8 cellular contexts compared by ENCODE assay signal in genomic region chr22:50600541-50600940, GRCh38. TPM values are rescaled to one million over a fixed set of nuclear protein-coding genes. Genes with fewer than 3 reads are reported as not detected.
A peak's percentile ranks its signal among the peaks of the same experiment; 100 is the strongest.
DNase-seq lines count a peak whose midpoint lies in the region; ATAC-seq and TF ChIP-seq lines count a peak whose summit lies in the region.

TSS of gene MAPK8IP2 (plus strand) at chr22:50600793. CDS start at chr22:50600819, 26 bp downstream.

- WGBS in right lobe of liver (ENCODE audit: insufficient coverage, low coverage, low lambda C conversion rate, missing lambda C conversion rate): 0% methylated on average over 2 of the region's 62 CpGs

- intact Hi-C loops in ascending aorta (cut with DNase I): no loop called here
- intact Hi-C loops in right lobe of liver (cut with DNase I): loop anchor here in 1 of 2 donors (5.0 kb wide), 1 partner anchor 48 kb away; no protein-coding TSS in a partner anchor

- H3K4me3 ChIP-seq in BE2C (ENCODE audit: low read depth, low read length): peak within 1 kb of the TSS; percentile 78
- H3K4me3 ChIP-seq in ascending aorta: peak within 1 kb of the TSS; percentile 48 to 60
- H3K4me3 ChIP-seq in right lobe of liver: peak within 1 kb of the TSS in 2 of 3 donors; percentile 29 to 35

- no peaks in the 10 kb centered on the region for H3K9me3 ChIP-seq in BE2C
- H3K9me3 ChIP-seq in ascending aorta: no peaks in the 10 kb centered on the region
- H3K9me3 ChIP-seq in right lobe of liver: no peaks in the 10 kb centered on the region

- H3K4me1 ChIP-seq in BE2C: peaks cover 7% of the 10 kb centered on the region
- peaks cover 4 to 6% of the 10 kb centered on the region in 2 donors for H3K4me1 ChIP-seq in ascending aorta
- peaks cover 0 to 6% (median 0%) of the 10 kb centered on the region in 4 donors for H3K4me1 ChIP-seq in right lobe of liver
- H3K4me1 ChIP-seq in foreskin keratinocyte: no peaks in the 10 kb centered on the region

- peaks cover 34% of the 10 kb centered on the region for H3K27me3 Mint-ChIP-seq in HFFc6 (ENCODE audit: insufficient read depth)

- H3K9me3 Mint-ChIP-seq in HFFc6: peaks cover 4% of the 10 kb centered on the region; the same call in 1 of the 2 replicates

- H3K4me1 Mint-ChIP-seq in HFFc6 (ENCODE audit: low read depth): no peaks in the 10 kb centered on the region; the same call in 1 of the 2 replicates

- H3K36me3 Mint-ChIP-seq in HFFc6 (ENCODE audit: low read depth): peaks cover 4% of the 10 kb centered on the region; the same call in 1 of the 2 replicates

- no peaks in the 10 kb centered on the region for H3K27me3 ChIP-seq in BE2C
- peaks cover 16% of the 10 kb centered on the region for H3K27me3 ChIP-seq in ascending aorta
- H3K27me3 ChIP-seq in right lobe of liver: peaks cover 6% of the 10 kb centered on the region in 2 donors
- H3K27me3 ChIP-seq in foreskin keratinocyte: peaks cover 57% of the 10 kb centered on the region

- DNase-seq in BE2C: peak; percentile 78
- no peak for DNase-seq in HFFc6
- no peak for DNase-seq in ascending aorta (ENCODE audit: low spot score in 2 of 2)
- peak in 1 of 3 donors; percentile 18 for DNase-seq in right lobe of liver
- DNase-seq in hepatic stellate cell (ENCODE audit: low spot score): no peak
- DNase-seq in activated gamma-delta T cell treated with Interleukin-2 at 50 U/mL for 16 hours: no peak
- no peak for DNase-seq in foreskin keratinocyte

- peaks cover 27% of the 10 kb centered on the region for H3K36me3 ChIP-seq in BE2C
- no peaks in the 10 kb centered on the region for H3K36me3 ChIP-seq in ascending aorta
- H3K36me3 ChIP-seq in right lobe of liver: no peaks in the 10 kb centered on the region

- TF ChIP-seq CTCF in BE2C (IDR thresholded peaks at IDR 0.05; ENCODE audit: low read depth, low read length) (no peak), HFFc6 (IDR thresholded peaks at IDR 0.05) (no peak), ascending aorta (IDR thresholded peaks at IDR 0.05) (no peak), right lobe of liver (IDR thresholded peaks at IDR 0.05) (no peak), foreskin keratinocyte (conservative IDR thresholded peaks at IDR 0.05) (no peak)

- ATAC-seq in right lobe of liver: peak; percentile 23 to 40 (median 34)
- no peak for ATAC-seq in HG02938 (IDR thresholded peaks at IDR 0.05; ENCODE audit: unreplicated experiment)
- ATAC-seq in foreskin keratinocyte: no peak

- H3K4me3 Mint-ChIP-seq in HFFc6: peak within 1 kb of the TSS; percentile 31; the same call in 1 of the 2 replicates

- no peak for TF ChIP-seq POLR2A in right lobe of liver (IDR thresholded peaks at IDR 0.05)

- H3K27ac ChIP-seq in ascending aorta (no peak within 1 kb of the TSS), right lobe of liver (no peak within 1 kb of the TSS), foreskin keratinocyte (no peak within 1 kb of the TSS)

- H3K27ac Mint-ChIP-seq in HFFc6: no peak within 1 kb of the TSS

RNA-seq across cellular contexts. Expression of gene MAPK8IP2, which starts in this region (rescaled TPM):
- 108 TPM for polyA plus RNA-seq in BE2C (2012; ENCODE audit: insufficient read depth, insufficient read length, low read depth)
- under 1 TPM; 0.14 to 0.25 (median 0.15) TPM for total RNA-seq in HFFc6 (2021; fragmentation: NEBNext Ultra II Directional; extraction: Animal tissue kit (Norgen Biotek cat#: 25700))
- total RNA-seq in ascending aorta: not detected
- total RNA-seq in right lobe of liver: 1 to 10 TPM in 1 of 6 experiments, under 1 TPM in 5; 0.15 to 1.7 (median 0.45) TPM
- 0.24 and 0.28 TPM in 2 replicates for total RNA-seq in foreskin keratinocyte
- 0.30 and 0.31 TPM in 2 replicates for polyA plus RNA-seq in foreskin keratinocyte

Comparison
In these comparisons a context has a peak if more than half of its experiments do, and no peak if none do; other contexts are left out.
1. ATAC-seq: peak in right lobe of liver (4 of 4); none in HG02938 (single experiment) and foreskin keratinocyte (single experiment).
2. Peak in every context shown above with its lines, with median percentiles within 50 percentile points of each other: H3K4me3 ChIP-seq.